Comparison of ENCODE assay signal across 25 cellular contexts in genomic region chr7:109073543-109073942, GRCh38.
"Had no signal": no experiment of that assay in that cellular context is flagged by ENCODE, and none has a peak within 500 bp of the region (broad histone marks: within the 10 kb centered on the region; RNA-seq: fewer than 3 reads in every experiment).

No MANE protein-coding gene starts in this region.

- H3K4me3 Mint-ChIP-seq: dendritic cell treated with granulocyte-macrophage colony-stimulating factor and Interleukin-4, amounts not matched to agents 40 ng/mL and 50 ng/mL, for 4 days; effector memory CD8-positive, alpha-beta T cell; endodermal cell had no signal

- H3K9me3 ChIP-seq: colonic mucosa, esophagus muscularis mucosa, esophagus squamous epithelium, gastrocnemius medialis, gastroesophageal sphincter, heart left ventricle had no signal

- H3K27me3 Mint-ChIP-seq: dendritic cell treated with granulocyte-macrophage colony-stimulating factor and Interleukin-4, amounts not matched to agents 40 ng/mL and 50 ng/mL, for 4 days; effector memory CD8-positive, alpha-beta T cell had no signal

- H3K27ac ChIP-seq: colonic mucosa, coronary artery, dorsolateral prefrontal cortex, epithelial cell of prostate, esophagus muscularis mucosa, esophagus squamous epithelium, foreskin keratinocyte, gastrocnemius medialis, gastroesophageal sphincter, heart left ventricle, heart right ventricle had no signal

- H3K27ac Mint-ChIP-seq: dendritic cell treated with granulocyte-macrophage colony-stimulating factor and Interleukin-4, amounts not matched to agents 40 ng/mL and 50 ng/mL, for 4 days; effector memory CD8-positive, alpha-beta T cell; endodermal cell had no signal

- H3K4me1 Mint-ChIP-seq: endodermal cell had no signal

- H3K27me3 ChIP-seq: colonic mucosa, dorsolateral prefrontal cortex, esophagus muscularis mucosa, esophagus squamous epithelium, foreskin keratinocyte, gastrocnemius medialis, gastroesophageal sphincter, heart left ventricle, heart right ventricle had no signal

- DNase-seq: colonic mucosa; cortex of kidney; dermis blood vessel endothelial cell; dorsolateral prefrontal cortex; effector CD4-positive, alpha-beta T cell; effector CD8-positive, alpha-beta T cell; effector memory CD4-positive, alpha-beta T cell; effector memory CD8-positive, alpha-beta T cell; endodermal cell; erythroblast; esophagus squamous epithelium; foreskin fibroblast; foreskin keratinocyte; foreskin melanocyte; gastrocnemius medialis; glutamatergic neuron; head of caudate nucleus; heart left ventricle; heart right ventricle had no signal

- H3K9me3 Mint-ChIP-seq: endodermal cell had no signal

- H3K36me3 ChIP-seq: colonic mucosa, esophagus muscularis mucosa, esophagus squamous epithelium, gastrocnemius medialis, gastroesophageal sphincter, heart left ventricle, heart right ventricle had no signal

- H3K4me3 ChIP-seq: colonic mucosa, coronary artery, dorsolateral prefrontal cortex, esophagus muscularis mucosa, esophagus squamous epithelium, gastrocnemius medialis, gastroesophageal sphincter, heart left ventricle, heart right ventricle had no signal

- ATAC-seq: effector memory CD8-positive, alpha-beta T cell; esophagus mucosa; foreskin keratinocyte; gastrocnemius medialis; gastroesophageal sphincter; heart left ventricle; heart right ventricle had no signal
